In the genomic region with DNA sequence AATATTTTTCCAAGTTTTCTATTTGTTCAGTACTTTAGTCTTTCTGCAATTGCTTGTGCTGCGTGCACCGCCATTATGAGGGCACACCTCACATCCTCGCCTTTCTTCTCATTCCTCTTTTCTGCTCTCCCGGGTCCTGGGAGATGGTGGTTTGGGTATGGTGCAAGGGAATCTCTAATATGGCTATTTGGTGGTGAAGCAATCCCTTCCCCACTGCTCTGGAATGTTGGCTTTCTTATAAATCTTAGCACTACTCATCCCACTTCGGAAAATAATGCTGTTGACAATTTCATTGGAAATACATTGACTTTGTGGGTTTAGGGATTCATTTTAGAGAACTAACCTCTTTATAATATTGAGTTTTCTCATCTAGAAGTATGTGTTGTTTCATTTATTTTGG, we compare ENCODE assay signal across 30 cellular contexts. TPM values are rescaled to one million over a fixed set of nuclear protein-coding genes. Genes with fewer than 3 reads are reported as not detected.
"Had no signal": no experiment of that assay in that cellular context is flagged by ENCODE, and none has a peak within 500 bp of the region (broad histone marks: within the 10 kb centered on the region; RNA-seq: fewer than 3 reads in every experiment).

No MANE protein-coding gene starts in this region.

- H3K27me3 ChIP-seq: ovary, upper lobe of left lung had no signal

- H3K27me3 Mint-ChIP-seq: stimulated activated naive CD8-positive, alpha-beta T cell treated with anti-CD3 and anti-CD28 coated beads, Interleukin-15, Interleukin-2, amounts not matched to agents 100 ng/mL and 50 ng/mL, for 24 hours had no signal

- H3K36me3 ChIP-seq: heart right ventricle, left ventricle myocardium inferior, lower lobe of right lung, ovary, sigmoid colon, spleen, thoracic aorta, tibial nerve, upper lobe of left lung had no signal

- H3K4me1 ChIP-seq: lower lobe of right lung, psoas muscle, sigmoid colon, tibial nerve, upper lobe of left lung had no signal

- H3K27ac Mint-ChIP-seq: nephron progenitor cell; stimulated activated naive B cell treated with anti-CD40 and anti-IgM and Interleukin-4, amounts not matched to agents 10 μg/mL and 1 μg/mL and 100 μg/mL, for 72 hours; stimulated activated naive CD8-positive, alpha-beta T cell treated with anti-CD3 and anti-CD28 coated beads, Interleukin-15, Interleukin-2, amounts not matched to agents 100 ng/mL and 50 ng/mL, for 24 hours had no signal

- H3K4me3 Mint-ChIP-seq: naive thymus-derived CD8-positive, alpha-beta T cell; nephron progenitor cell; stimulated activated naive B cell treated with anti-CD40 and anti-IgM and Interleukin-4, amounts not matched to agents 10 μg/mL and 1 μg/mL and 100 μg/mL, for 72 hours; stimulated activated naive CD8-positive, alpha-beta T cell treated with anti-CD3 and anti-CD28 coated beads, Interleukin-15, Interleukin-2, amounts not matched to agents 100 ng/mL and 50 ng/mL, for 24 hours had no signal

- ATAC-seq: heart right ventricle; left colon; lower lobe of right lung; naive thymus-derived CD8-positive, alpha-beta T cell; psoas muscle; right cardiac atrium; stimulated activated naive B cell treated with anti-CD40 and anti-IgM and Interleukin-4, amounts not matched to agents 10 μg/mL and 1 μg/mL and 100 μg/mL, for 72 hours had no signal

- H3K9me3 Mint-ChIP-seq: naive thymus-derived CD8-positive, alpha-beta T cell; stimulated activated naive CD8-positive, alpha-beta T cell treated with anti-CD3 and anti-CD28 coated beads, Interleukin-15, Interleukin-2, amounts not matched to agents 100 ng/mL and 50 ng/mL, for 24 hours had no signal

- H3K9me3 ChIP-seq: heart right ventricle, left ventricle myocardium inferior, lower lobe of right lung, ovary, psoas muscle, sigmoid colon, spleen, thoracic aorta, tibial nerve, upper lobe of left lung had no signal

- H3K27ac ChIP-seq: dorsolateral prefrontal cortex, heart right ventricle, left ventricle myocardium inferior, lower lobe of right lung, ovary, psoas muscle, sigmoid colon, skin epidermis, spleen, thoracic aorta, tibial nerve, upper lobe of left lung had no signal

- H3K4me3 ChIP-seq: dorsolateral prefrontal cortex, heart right ventricle, left ventricle myocardium inferior, lower lobe of right lung, ovary, psoas muscle, sigmoid colon, skin epidermis, spleen, thoracic aorta, tibial nerve, upper lobe of left lung had no signal

- DNase-seq: dorsolateral prefrontal cortex; effector CD4-positive, alpha-beta T cell; foreskin melanocyte; glutamatergic neuron; heart right ventricle; hippocampal formation; islet precursor cell; kidney glomerular epithelial cell; left colon; left ventricle myocardium inferior; lower lobe of right lung; naive thymus-derived CD8-positive, alpha-beta T cell; nephron progenitor cell; nucleus accumbens; ovary; posterior cingulate gyrus; psoas muscle; right cardiac atrium; sigmoid colon; spleen; stimulated activated CD4-positive, alpha-beta T cell treated with anti-CD3 and anti-CD28 coated beads, Interleukin-4, amount 100 ng/mL, for 4 hours; stimulated activated naive B cell treated with anti-CD40 and anti-IgM and Interleukin-4, amounts not matched to agents 10 μg/mL and 1 μg/mL and 100 μg/mL, for 72 hours; upper lobe of left lung had no signal

- H3K36me3 Mint-ChIP-seq: naive thymus-derived CD8-positive, alpha-beta T cell; stimulated activated naive B cell treated with anti-CD40 and anti-IgM and Interleukin-4, amounts not matched to agents 10 μg/mL and 1 μg/mL and 100 μg/mL, for 72 hours had no signal

RNA-seq across cellular contexts. Expression of gene GCK, which starts 1.9 kb away (rescaled TPM):
- total RNA-seq: psoas muscle had no signal

RNA-seq across cellular contexts. Expression of gene MYL7, which starts 50.0 kb away (rescaled TPM):
- total RNA-seq: left colon; mesenteric fat pad; myocyte; naive thymus-derived CD8-positive, alpha-beta T cell; renal cortical epithelial cell; sigmoid colon; thoracic aorta; tibial nerve; upper lobe of left lung had no signal
